17 cellular contexts compared by ENCODE assay signal in the genomic region with DNA sequence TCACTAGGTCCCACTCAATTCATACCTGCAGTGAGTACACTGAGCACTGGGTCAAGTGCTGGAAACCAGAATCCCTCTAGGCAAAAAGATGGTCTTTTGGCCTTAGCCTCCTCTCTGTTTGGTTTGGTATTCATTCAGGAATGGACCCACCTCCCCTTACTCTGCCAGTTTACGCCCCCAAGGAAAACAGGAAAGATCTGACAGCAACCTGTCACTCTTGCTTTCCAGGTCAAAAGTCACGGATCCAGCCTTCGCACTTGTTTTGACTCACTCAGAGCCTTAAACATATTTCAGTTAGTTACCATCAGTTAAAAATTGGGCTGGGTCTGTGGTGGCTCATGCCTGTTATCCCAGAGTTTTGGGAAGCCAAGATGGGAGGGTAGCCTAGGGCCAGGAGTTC.
DNase-seq lines count a peak whose midpoint lies in the region; ATAC-seq and TF ChIP-seq lines count a peak whose summit lies in the region.
"Had no signal": no experiment of that assay in that cellular context is flagged by ENCODE, and none has a peak within 500 bp of the region (broad histone marks: within the 10 kb centered on the region; RNA-seq: fewer than 3 reads in every experiment).

No MANE protein-coding gene starts in this region.

- H3K36me3 ChIP-seq in esophagus muscularis mucosa = peaks cover 0 to 34% (median 5%) of the 10 kb centered on the region in 4 donors
- H3K36me3 ChIP-seq in stomach smooth muscle (ENCODE audit: control insufficient read depth in 2 of 2, insufficient read depth in 2 of 2, low read length in 2 of 2) = no peaks in the 10 kb centered on the region
- peaks cover 13 to 14% of the 10 kb centered on the region in 2 experiments for H3K36me3 ChIP-seq in trophoblast cell (ENCODE audit: control insufficient read depth in 1 of 2, insufficient read depth in 2 of 2, low read length in 2 of 2)

- H4K8ac ChIP-seq in trophoblast cell (ENCODE audit: low read depth, low read length) = no peak overlapping the region

- H3K4me1 Mint-ChIP-seq in osteocyte (ENCODE audit: unreplicated experiment) = peaks cover 2% of the 10 kb centered on the region

- H3K14ac ChIP-seq in trophoblast cell (ENCODE audit: low read length) = no peak overlapping the region

- DNase-seq in coronary artery (ENCODE audit: low spot score) (no peak), esophagus muscularis mucosa (ENCODE audit: extremely low spot score) (peak; percentile 53), osteocyte (ENCODE audit: extremely low spot score, unreplicated experiment) (peak; percentile 8), NCI-H1694 treated with DMSO at 0.1 percent for 48 hours (lab: John Stamatoyannopoulos, UW) (no peak), trophoblast cell (no peak)
- DNase-seq: ACHN, DND-41, NCI-H1092 treated with DMSO at 0.1 percent for 48 hours, NCI-H146, NCI-H2081 treated with DMSO at 0.1 percent for 48 hours, NCI-H510A, NCI-H774, SHP77 had no signal

- no peak overlapping the region for H3K4ac ChIP-seq in trophoblast cell (ENCODE audit: low read depth, low read length)

- H2BK120ac ChIP-seq in trophoblast cell (ENCODE audit: insufficient read depth, low read length, poor library complexity) = no peak overlapping the region

- peaks cover 6% of the 10 kb centered on the region for H3K79me1 ChIP-seq in trophoblast cell (ENCODE audit: low read length)

- no peaks in the 10 kb centered on the region for H3K9me3 ChIP-seq in esophagus muscularis mucosa
- no peaks in the 10 kb centered on the region for H3K9me3 ChIP-seq in stomach smooth muscle (ENCODE audit: control insufficient read depth in 2 of 2, low read length in 2 of 2)
- peaks cover 2% of the 10 kb centered on the region for H3K9me3 ChIP-seq in trophoblast cell (ENCODE audit: insufficient read depth, low read depth, low read length)

- H3K4me3 Mint-ChIP-seq in osteocyte (ENCODE audit: unreplicated experiment) = no peak overlapping the region
- H3K4me3 Mint-ChIP-seq: CD14-positive monocyte had no signal

- no peak for TF ChIP-seq EP300 in esophagus muscularis mucosa (IDR thresholded peaks at IDR 0.05)

- H3K4me1 ChIP-seq in esophagus muscularis mucosa (peaks cover 78 to 98% (median 97%) of the 10 kb centered on the region in 4 donors), stomach smooth muscle (ENCODE audit: control insufficient read depth, insufficient read depth, low read length) (peaks cover 90% of the 10 kb centered on the region), trophoblast cell (ENCODE audit: control insufficient read depth in 1 of 2, insufficient read depth in 2 of 2, low read length in 2 of 2) (peaks cover 3 to 21% of the 10 kb centered on the region in 2 experiments)

- H4K12ac ChIP-seq in trophoblast cell (ENCODE audit: low read depth, low read length) = no peak overlapping the region

- H3K23ac ChIP-seq in trophoblast cell (ENCODE audit: low read length) = no peak overlapping the region

- no peaks in the 10 kb centered on the region for H3K27me3 ChIP-seq in esophagus muscularis mucosa
- H3K27me3 ChIP-seq in stomach smooth muscle (ENCODE audit: control insufficient read depth in 1 of 2, insufficient read depth in 2 of 2, low read length in 2 of 2) = no peaks in the 10 kb centered on the region
- H3K27me3 ChIP-seq in trophoblast cell (ENCODE audit: insufficient read depth, low read length) = no peaks in the 10 kb centered on the region

- no peak overlapping the region for H3K27ac Mint-ChIP-seq in osteocyte (ENCODE audit: unreplicated experiment)
- H3K27ac Mint-ChIP-seq: CD14-positive monocyte had no signal

- no peak overlapping the region for H3K4me2 ChIP-seq in trophoblast cell (ENCODE audit: low read length)

- H3K79me2 ChIP-seq in trophoblast cell (ENCODE audit: control insufficient read depth, insufficient read depth, low read length, poor library complexity) = no peaks in the 10 kb centered on the region

- no peak overlapping the region for H2BK5ac ChIP-seq in trophoblast cell (ENCODE audit: low read depth, low read length, poor library complexity)

- H3K9ac ChIP-seq in stomach smooth muscle (ENCODE audit: low read length in 2 of 2) (peak overlapping the region in 1 of 2 donors; percentile 56), trophoblast cell (ENCODE audit: low read length) (no peak overlapping the region)

- no peak overlapping the region for H4K91ac ChIP-seq in trophoblast cell (ENCODE audit: low read depth, low read length)

- no peak overlapping the region for H2AFZ ChIP-seq in trophoblast cell (ENCODE audit: insufficient read depth, low read length, poor library complexity)

- peaks cover 21% of the 10 kb centered on the region for H3K36me3 Mint-ChIP-seq in osteocyte (ENCODE audit: unreplicated experiment)

- TF ChIP-seq POLR2A in esophagus muscularis mucosa (IDR thresholded peaks at IDR 0.05; ENCODE audit: low read depth) = no peak

- intact Hi-C loops in esophagus muscularis mucosa (cut with DNase I) = loop anchor here (5.0 kb wide), 2 partner anchors 51 to 71 kb away; no protein-coding TSS in a partner anchor

- no peak overlapping the region for H2BK12ac ChIP-seq in trophoblast cell (ENCODE audit: low read length)

- H2AK5ac ChIP-seq in trophoblast cell (ENCODE audit: low read length) = no peak overlapping the region

- H3K27ac ChIP-seq in coronary artery = peak overlapping the region; percentile 70 to 94
- peak overlapping the region; percentile 95 to 99 (median 98) for H3K27ac ChIP-seq in esophagus muscularis mucosa (replicated peaks in 1 of 4)
- H3K27ac ChIP-seq in stomach smooth muscle (ENCODE audit: low read length) = peak overlapping the region; percentile 100
- H3K27ac ChIP-seq in trophoblast cell (ENCODE audit: low read depth, low read length) = no peak overlapping the region

- 86% methylated on average over 3 of the region's 3 CpGs for WGBS in esophagus muscularis mucosa
- no CpG with 5 or more reads among the region's 3 CpGs for WGBS in trophoblast cell (ENCODE audit: extremely low coverage, insufficient coverage, insufficient read length)

- no peaks in the 10 kb centered on the region for H3K27me3 Mint-ChIP-seq in osteocyte (ENCODE audit: unreplicated experiment)

- no peak for ATAC-seq in GM19397 (IDR thresholded peaks at IDR 0.05; ENCODE audit: unreplicated experiment)
- ATAC-seq: K562 had no signal

- no peak for TF ChIP-seq CTCF in coronary artery (IDR thresholded peaks at IDR 0.05)
- no peak for TF ChIP-seq CTCF in esophagus muscularis mucosa (IDR thresholded peaks at IDR 0.05)
- TF ChIP-seq CTCF in osteocyte (IDR thresholded peaks at IDR 0.05) = no peak

- no peak overlapping the region for H3K4me3 ChIP-seq in coronary artery
- H3K4me3 ChIP-seq in esophagus muscularis mucosa = no peak overlapping the region
- no peak overlapping the region for H3K4me3 ChIP-seq in stomach smooth muscle (ENCODE audit: low read length in 2 of 2)
- no peak overlapping the region for H3K4me3 ChIP-seq in trophoblast cell (ENCODE audit: low read depth, low read length)
- H3K4me3 ChIP-seq: K562 had no signal

- H3K9me3 Mint-ChIP-seq in osteocyte (ENCODE audit: unreplicated experiment) = no peaks in the 10 kb centered on the region
- H3K9me3 Mint-ChIP-seq: CD14-positive monocyte had no signal

- no peak overlapping the region for H3K18ac ChIP-seq in trophoblast cell (ENCODE audit: low read length)

Comparison
In these comparisons a context has a peak if more than half of its experiments do, and no peak if none do; other contexts are left out.
1. DNase-seq: peak in esophagus muscularis mucosa (single experiment) and osteocyte (single experiment); none in coronary artery (single experiment), NCI-H1694 treated with DMSO at 0.1 percent for 48 hours (single experiment) and trophoblast cell (0 of 2).